8 cellular contexts compared by ENCODE assay signal in genomic region chr19:45508681-45508930, GRCh38. TPM values are rescaled to one million over a fixed set of nuclear protein-coding genes. Genes with fewer than 3 reads are reported as not detected.
DNase-seq lines count a peak whose midpoint lies in the region; ATAC-seq and TF ChIP-seq lines count a peak whose summit lies in the region.

No MANE protein-coding gene starts in this region.

- TF ChIP-seq CTCF in adrenal gland (IDR thresholded peaks at IDR 0.05) (no peak), liver (IDR thresholded peaks at IDR 0.05; ENCODE audit: low read depth, low read length, missing input control) (no peak), tibial nerve (IDR thresholded peaks at IDR 0.05) (no peak)

- H3K4me1 Mint-ChIP-seq in activated T-cell treated with anti-CD3 and anti-CD28 coated beads, Interleukin-2, amount 50 U/mL, for 72 hours (ENCODE audit: low read depth) = peaks cover 53% of the 10 kb centered on the region

- WGBS in adrenal gland, 4 donors = 0 to 1% (median 0%) methylated on average over 2 to 6 of the region's 6 CpGs
- WGBS in liver = 9% methylated on average over 6 of the region's 6 CpGs
- WGBS in tibial nerve, 2 donors = 4 to 9% methylated on average over 6 of the region's 6 CpGs

- H3K9ac ChIP-seq in liver (ENCODE audit: low read depth in 1 of 2, low read length in 2 of 2) = peak overlapping the region; percentile 48 to 90

- no peaks in the 10 kb centered on the region for H3K9me3 Mint-ChIP-seq in activated T-cell treated with anti-CD3 and anti-CD28 coated beads, Interleukin-2, amount 50 U/mL, for 72 hours

- H3K9me3 ChIP-seq in adrenal gland (replicated peaks in 1 of 3) = no peaks in the 10 kb centered on the region
- H3K9me3 ChIP-seq in liver (ENCODE audit: control insufficient read depth in 4 of 4, low read length in 3 of 4) = no peaks in the 10 kb centered on the region
- H3K9me3 ChIP-seq in tibial nerve = no peaks in the 10 kb centered on the region

- TF ChIP-seq POLR2A in adrenal gland (IDR thresholded peaks at IDR 0.05) (no peak), tibial nerve (IDR thresholded peaks at IDR 0.05) (no peak)

- TF ChIP-seq EP300 in tibial nerve (IDR thresholded peaks at IDR 0.05) = no peak

- peak overlapping the region; percentile 91 to 99 for H3K4me3 Mint-ChIP-seq in activated T-cell treated with anti-CD3 and anti-CD28 coated beads, Interleukin-2, amount 50 U/mL, for 72 hours

- H3K4me1 ChIP-seq in adrenal gland (replicated peaks in 1 of 2) (peaks cover 15 to 40% of the 10 kb centered on the region in 2 donors), liver (ENCODE audit: control insufficient read depth in 4 of 4, insufficient read depth in 4 of 4, low read length in 3 of 4) (peaks cover 1 to 32% (median 16%) of the 10 kb centered on the region in 4 donors), tibial nerve (peaks cover 0 to 51% (median 18%) of the 10 kb centered on the region in 4 donors)

- H3K27ac ChIP-seq in adrenal gland = peak overlapping the region; percentile 31 to 95 (median 85)
- H3K27ac ChIP-seq in liver (ENCODE audit: low read depth in 1 of 2, low read length in 2 of 2) = peak overlapping the region; percentile 88 to 89
- H3K27ac ChIP-seq in tibial nerve = peak overlapping the region; percentile 63 to 92 (median 91)

- no peaks in the 10 kb centered on the region for H3K36me3 ChIP-seq in adrenal gland (replicated peaks in 1 of 2)
- H3K36me3 ChIP-seq in liver (ENCODE audit: control insufficient read depth in 4 of 4, insufficient read depth in 3 of 4, low read depth in 1 of 4, low read length in 3 of 4) = no peaks in the 10 kb centered on the region
- H3K36me3 ChIP-seq in tibial nerve = no peaks in the 10 kb centered on the region

- peak overlapping the region; percentile 3 to 98 (median 78) for H3K4me3 ChIP-seq in adrenal gland
- peak overlapping the region; percentile 18 to 96 (median 79) for H3K4me3 ChIP-seq in liver (ENCODE audit: low read depth in 1 of 3, low read length in 3 of 3)
- H3K4me3 ChIP-seq in tibial nerve = peak overlapping the region; percentile 68 to 82 (median 81)

- H3K27me3 ChIP-seq in adrenal gland (no peaks in the 10 kb centered on the region), liver (ENCODE audit: control insufficient read depth in 4 of 4, insufficient read depth in 4 of 4, low read length in 3 of 4) (no peaks in the 10 kb centered on the region), tibial nerve (no peaks in the 10 kb centered on the region)

- intact Hi-C loops in adrenal gland (cut with DNase I) = no loop called here

- H3K27me3 Mint-ChIP-seq in activated T-cell treated with anti-CD3 and anti-CD28 coated beads, Interleukin-2, amount 50 U/mL, for 72 hours (ENCODE audit: low read depth) = no peaks in the 10 kb centered on the region

- ATAC-seq in activated T-cell treated with anti-CD3 and anti-CD28 coated beads, Interleukin-2, amount 50 U/mL, for 72 hours (replicated peaks in 1 of 2) = no peak
- no peak for ATAC-seq in GM19395 (IDR thresholded peaks at IDR 0.05; ENCODE audit: unreplicated experiment)

- no peak overlapping the region for H3K27ac Mint-ChIP-seq in activated T-cell treated with anti-CD3 and anti-CD28 coated beads, Interleukin-2, amount 50 U/mL, for 72 hours

- no peak for TF ChIP-seq RAD21 in liver (IDR thresholded peaks at IDR 0.05)

- peaks cover 4 to 6% of the 10 kb centered on the region in 2 donors for H3K36me3 Mint-ChIP-seq in activated T-cell treated with anti-CD3 and anti-CD28 coated beads, Interleukin-2, amount 50 U/mL, for 72 hours (ENCODE audit: insufficient read depth in 2 of 2)

- no peak for DNase-seq in activated T-cell treated with anti-CD3 and anti-CD28 coated beads, Interleukin-2, amount 50 U/mL, for 72 hours
- DNase-seq in activated T-cell treated with anti-CD3 and anti-CD28 coated beads for 4 hours (no peak), adrenal gland (no peak), tibial nerve (ENCODE audit: low spot score in 2 of 2) (no peak), nucleus accumbens (lab: John Stamatoyannopoulos, UW) (no peak), DMS114 treated with DMSO at 0.1 percent for 48 hours (lab: John Stamatoyannopoulos, UW; ENCODE audit: unreplicated experiment) (no peak)

TF ChIP-seq in liver, 16 proteins besides CTCF, POLR2A, EP300 and RAD21:
- TF ChIP-seq HNF4G (IDR thresholded peaks at IDR 0.05) (no peak), JUND (IDR thresholded peaks at IDR 0.05) (no peak), FOXA1 (IDR thresholded peaks at IDR 0.05) (no peak), SP1 (IDR thresholded peaks at IDR 0.05) (no peak), RXRA (IDR thresholded peaks at IDR 0.05) (no peak), GABPA (IDR thresholded peaks at IDR 0.05 in 1 of 2, conservative IDR thresholded peaks at IDR 0.05 in 1 of 2) (no peak), MAX (IDR thresholded peaks at IDR 0.05) (no peak), HNF4A (conservative IDR thresholded peaks at IDR 0.05) (no peak), TAF1 (conservative IDR thresholded peaks at IDR 0.05) (no peak), YY1 (IDR thresholded peaks at IDR 0.05) (no peak), ZBTB33 (IDR thresholded peaks at IDR 0.05) (no peak)

RNA-seq across cellular contexts. Expression of gene VASP, which starts 1.3 kb away (rescaled TPM):
- total RNA-seq in activated T-cell treated with anti-CD3 and anti-CD28 coated beads, Interleukin-2, amount 50 U/mL, for 72 hours = 100 to 1,000 TPM; 120 to 133 TPM
- total RNA-seq in adrenal gland (100 to 1,000 TPM in 2 of 8 donors, 10 to 100 TPM in 6; 41.4 to 118 (median 68.8) TPM), liver (10 to 100 TPM; 20.2 to 29.1 TPM), tibial nerve (10 to 100 TPM; 39.1 to 74.4 (median 59.2) TPM)
- polyA plus RNA-seq in adrenal gland (10 to 100 TPM; 30.2 to 96.2 (median 62.9) TPM), liver (10 to 100 TPM in 1 of 2 donors, 1 to 10 TPM in 1; 7.3 to 25.3 TPM)

RNA-seq across cellular contexts. Expression of gene PPM1N, which starts 10.4 kb away (rescaled TPM):
- 1 to 10 TPM; 6.7 to 6.8 TPM for total RNA-seq in activated T-cell treated with anti-CD3 and anti-CD28 coated beads, Interleukin-2, amount 50 U/mL, for 72 hours
- total RNA-seq in adrenal gland (1 to 10 TPM in 6 of 8 donors, not detected in 2; 1.2 to 2.5 (median 1.7) TPM), liver (1 to 10 TPM in 1 of 2 donors, under 1 TPM in 1; 0.17 to 1.5 TPM), tibial nerve (1 to 10 TPM in 1 of 4 donors, under 1 TPM in 2, not detected in 1; 0.39 to 5.0 (median 0.60) TPM)
- polyA plus RNA-seq in adrenal gland (1 to 10 TPM in 2 of 3 donors, under 1 TPM in 1; 0.99 to 3.7 (median 1.7) TPM), liver (under 1 TPM; 0.45 to 0.49 TPM)

RNA-seq across cellular contexts. Expression of gene RTN2, which starts 11.8 kb away (rescaled TPM):
- 1 to 10 TPM; 4.1 to 4.9 TPM for total RNA-seq in activated T-cell treated with anti-CD3 and anti-CD28 coated beads, Interleukin-2, amount 50 U/mL, for 72 hours
- 10 to 100 TPM in 7 of 8 donors, 1 to 10 TPM in 1; 8.6 to 65.8 (median 20.7) TPM for total RNA-seq in adrenal gland
- polyA plus RNA-seq in adrenal gland = 10 to 100 TPM in 1 of 3 donors, 1 to 10 TPM in 2; 4.8 to 11.8 (median 7.4) TPM
- total RNA-seq in liver = 1 to 10 TPM; 1.0 to 1.6 TPM
- polyA plus RNA-seq in liver = 1 to 10 TPM; 1.3 to 3.5 TPM
- 1 to 10 TPM; 1.5 to 5.9 (median 3.5) TPM for total RNA-seq in tibial nerve

RNA-seq across cellular contexts. Expression of gene FOSB, which starts 40.8 kb away (rescaled TPM):
- total RNA-seq in activated T-cell treated with anti-CD3 and anti-CD28 coated beads, Interleukin-2, amount 50 U/mL, for 72 hours = 10 to 100 TPM; 20.3 to 24.6 TPM
- 10 to 100 TPM in 1 of 8 donors, 1 to 10 TPM in 7; 1.0 to 21.7 (median 2.8) TPM for total RNA-seq in adrenal gland
- 10 to 100 TPM in 1 of 3 donors, 1 to 10 TPM in 1, under 1 TPM in 1; 0.95 to 11.1 (median 4.3) TPM for polyA plus RNA-seq in adrenal gland
- 1 to 10 TPM in 1 of 2 donors, under 1 TPM in 1; 0.28 to 1.3 TPM for total RNA-seq in liver
- under 1 TPM; 0.18 to 0.51 TPM for polyA plus RNA-seq in liver
- total RNA-seq in tibial nerve = 1 to 10 TPM in 2 of 4 donors, under 1 TPM in 2; 0.60 to 4.9 (median 1.8) TPM
